Comparison of ENCODE assay signal across 31 cellular contexts in the genomic region with DNA sequence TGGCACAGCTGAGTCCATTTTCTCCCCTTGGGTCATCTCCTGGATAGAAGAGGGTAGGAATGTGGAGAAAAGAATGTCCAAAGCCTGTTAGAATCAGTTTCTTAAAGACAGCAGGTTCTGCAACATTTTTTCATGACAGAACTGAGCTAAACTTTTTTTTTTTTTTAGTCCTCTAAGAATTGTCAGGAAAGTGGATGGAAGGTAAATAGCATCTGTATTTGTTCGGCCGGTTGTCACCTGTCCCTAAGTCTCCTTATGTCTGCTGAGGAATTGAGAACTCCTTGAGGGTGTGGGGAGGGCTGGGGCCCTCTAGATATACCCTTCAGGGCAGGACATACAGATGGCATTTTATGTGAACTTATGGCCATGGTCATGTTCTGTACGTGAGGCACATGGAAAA.
"Had no signal": no experiment of that assay in that cellular context is flagged by ENCODE, and none has a peak within 500 bp of the region (broad histone marks: within the 10 kb centered on the region; RNA-seq: fewer than 3 reads in every experiment).

No MANE protein-coding gene starts in this region.

- H3K27me3 Mint-ChIP-seq: activated CD4-positive, alpha-beta T cell treated with anti-CD3 and anti-CD28 coated beads, Interleukin-2, amount 10 ng/mL, durations not matched to agents 7 days and 5 days had no signal

- H3K4me3 Mint-ChIP-seq: activated CD4-positive, alpha-beta T cell treated with anti-CD3 and anti-CD28 coated beads for 36 hours; activated CD4-positive, alpha-beta T cell treated with anti-CD3 and anti-CD28 coated beads, Interleukin-2, amount 10 ng/mL, durations not matched to agents 7 days and 5 days; activated CD8-positive, alpha-beta T cell treated with anti-CD3 and anti-CD28 coated beads, Interleukin-2, amount 10 ng/mL, durations not matched to agents 7 days and 5 days; activated naive CD4-positive, alpha-beta T cell treated with anti-CD3 and anti-CD28 coated beads for 36 hours; activated T-cell treated with anti-CD3 and anti-CD28 coated beads, Interleukin-2, amount 50 U/mL, for 24 hours had no signal

- ATAC-seq: activated CD4-positive, alpha-beta T cell treated with anti-CD3 and anti-CD28 coated beads for 36 hours; activated CD4-positive, CD25-positive, alpha-beta regulatory T cell treated with anti-CD3 and anti-CD28 coated beads, Interleukin-2, amount 50 U/mL, for 24 hours; activated CD8-positive, alpha-beta T cell treated with anti-CD3 and anti-CD28 coated beads, Interleukin-2, amount 10 ng/mL, durations not matched to agents 7 days and 5 days; activated naive CD4-positive, alpha-beta T cell treated with anti-CD3 and anti-CD28 coated beads, Interleukin-2, amount 50 U/mL, for 72 hours; body of pancreas; PC-3 had no signal

- DNase-seq: activated CD4-positive, alpha-beta T cell treated with anti-CD3 and anti-CD28 coated beads for 36 hours; activated CD4-positive, alpha-beta T cell treated with anti-CD3 and anti-CD28 coated beads, Interleukin-2, amount 10 ng/mL, durations not matched to agents 7 days and 5 days; activated CD4-positive, alpha-beta T cell treated with anti-CD3 and anti-CD28 coated beads, Interleukin-2, amount 50 U/mL, for 48 hours; activated CD8-positive, alpha-beta T cell treated with anti-CD3 and anti-CD28 coated beads, Interleukin-2, amount 10 ng/mL, durations not matched to agents 7 days and 5 days; activated gamma-delta T cell; activated naive CD4-positive, alpha-beta T cell treated with anti-CD3 and anti-CD28 coated beads for 36 hours; activated T-cell treated with anti-CD3 and anti-CD28 coated beads, Interleukin-2, amount 50 U/mL, for 24 hours; adrenal gland; body of pancreas; caudate nucleus; Karpas-422; KBM-7; NCI-H1105; NCI-H1417 treated with DMSO at 0.1 percent for 48 hours; NCI-H187 treated with DMSO at 0.1 percent for 48 hours; NCI-H2081; NCI-H2171 treated with DMSO at 0.1 percent for 48 hours; NCI-H226; NCI-H446 treated with DMSO at 0.1 percent for 48 hours; NK-92 treated with Interleukin-12 subunit alpha and Interleukin-12 subunit beta, amount 100 ng/mL, for 24 hours; PC-3; Peyer's patch; RPMI8226; SHP77 treated with DMSO at 0.1 percent for 48 hours; SW 1271; T-helper 1 cell; T-helper 2 cell; T-helper 9 cell had no signal

- H3K27ac Mint-ChIP-seq: activated CD4-positive, alpha-beta T cell treated with anti-CD3 and anti-CD28 coated beads for 36 hours; activated CD4-positive, alpha-beta T cell treated with anti-CD3 and anti-CD28 coated beads, Interleukin-2, amount 10 ng/mL, durations not matched to agents 7 days and 5 days; activated CD8-positive, alpha-beta T cell treated with anti-CD3 and anti-CD28 coated beads, Interleukin-2, amount 10 ng/mL, durations not matched to agents 7 days and 5 days; activated naive CD4-positive, alpha-beta T cell treated with anti-CD3 and anti-CD28 coated beads for 36 hours; activated naive CD4-positive, alpha-beta T cell treated with anti-CD3 and anti-CD28 coated beads, Interleukin-2, amount 50 U/mL, for 72 hours; activated T-cell treated with anti-CD3 and anti-CD28 coated beads, Interleukin-2, amount 50 U/mL, for 24 hours; activated T-helper 2 cell treated with anti-CD3 and anti-CD28 coated beads, Interferon-gamma antibody, Interleukin-2, Interleukin-4, amounts not matched to agents 10 μg/mL and 5 μg/mL and 100 μg/mL, durations not matched to agents 14 hours and 24 hours and 36 hours had no signal

- H3K36me3 Mint-ChIP-seq: activated naive CD4-positive, alpha-beta T cell treated with anti-CD3 and anti-CD28 coated beads, Interleukin-2, amount 50 U/mL, for 72 hours had no signal

- H3K4me1 ChIP-seq: adrenal gland, body of pancreas, Peyer's patch had no signal

- H3K36me3 ChIP-seq: adrenal gland, Peyer's patch had no signal

- H3K4me3 ChIP-seq: adrenal gland, body of pancreas, Peyer's patch had no signal

- H3K27ac ChIP-seq: adrenal gland, body of pancreas, Peyer's patch had no signal

- H3K27me3 ChIP-seq: adrenal gland, body of pancreas, Peyer's patch had no signal

- H3K9me3 Mint-ChIP-seq: activated CD4-positive, alpha-beta T cell treated with anti-CD3 and anti-CD28 coated beads, Interleukin-2, amount 10 ng/mL, durations not matched to agents 7 days and 5 days; activated naive CD4-positive, alpha-beta T cell treated with anti-CD3 and anti-CD28 coated beads for 36 hours; activated T-cell treated with anti-CD3 and anti-CD28 coated beads, Interleukin-2, amount 50 U/mL, for 24 hours; activated T-helper 2 cell treated with anti-CD3 and anti-CD28 coated beads, Interferon-gamma antibody, Interleukin-2, Interleukin-4, amounts not matched to agents 10 μg/mL and 5 μg/mL and 100 μg/mL, durations not matched to agents 14 hours and 24 hours and 36 hours had no signal

- H3K9me3 ChIP-seq: adrenal gland, body of pancreas, Peyer's patch had no signal

- H3K4me1 Mint-ChIP-seq: activated CD4-positive, alpha-beta T cell treated with anti-CD3 and anti-CD28 coated beads for 36 hours; activated CD4-positive, alpha-beta T cell treated with anti-CD3 and anti-CD28 coated beads, Interleukin-2, amount 10 ng/mL, durations not matched to agents 7 days and 5 days had no signal
